Comparison of ENCODE assay signal across 8 cellular contexts in the genomic region with DNA sequence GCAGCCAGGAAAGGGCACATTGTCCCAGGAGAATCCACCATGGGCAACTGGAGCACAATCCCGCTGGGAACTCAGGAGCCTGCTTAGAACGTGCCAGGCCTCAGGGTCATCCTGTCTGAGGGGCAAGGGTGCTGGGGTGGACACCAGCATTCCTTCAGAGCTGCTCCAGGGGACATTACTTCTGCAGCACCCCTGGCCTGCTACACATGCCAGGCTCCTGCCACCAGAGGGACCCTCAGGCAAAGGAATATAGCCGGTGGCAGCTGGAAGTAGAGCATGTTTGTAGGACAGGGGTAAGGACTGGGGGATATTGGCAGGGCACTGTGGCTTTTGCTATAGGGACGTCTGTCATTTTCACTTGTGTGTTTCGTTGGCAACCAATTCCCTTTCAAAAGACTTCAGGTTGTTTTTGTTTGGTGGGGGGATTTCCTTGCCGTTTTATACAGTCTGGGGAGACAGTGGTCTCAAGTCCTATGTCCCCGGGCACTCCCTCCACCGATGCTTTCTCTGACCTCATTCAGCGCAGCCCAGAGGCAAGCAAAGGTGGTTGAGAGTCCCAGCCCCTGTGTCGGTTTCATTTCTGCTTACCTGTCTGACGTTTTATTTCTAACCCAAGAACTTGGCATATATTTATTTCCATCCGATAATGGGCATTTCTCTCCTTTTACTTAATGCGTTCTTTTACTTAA.
DNase-seq lines count a peak whose midpoint lies in the region; ATAC-seq and TF ChIP-seq lines count a peak whose summit lies in the region.

No MANE protein-coding gene starts in this region.

- peaks cover 18% of the 10 kb centered on the region for H3K9me3 Mint-ChIP-seq in activated CD4-positive, alpha-beta T cell treated with anti-CD3 and anti-CD28 coated beads, Interleukin-2, amount 10 ng/mL, durations not matched to agents 24 days and 14 days

- no peak overlapping the region for H3K27ac Mint-ChIP-seq in activated CD4-positive, alpha-beta T cell treated with anti-CD3 and anti-CD28 coated beads, Interleukin-2, amount 10 ng/mL, durations not matched to agents 24 days and 14 days

- H3K4me3 ChIP-seq in fibroblast of mammary gland (ENCODE audit: control insufficient read depth, low read depth, low read length), result no peak overlapping the region

- peaks cover 8% of the 10 kb centered on the region for H3K4me1 Mint-ChIP-seq in activated CD4-positive, alpha-beta T cell treated with anti-CD3 and anti-CD28 coated beads, Interleukin-2, amount 10 ng/mL, durations not matched to agents 24 days and 14 days

- no peak for ATAC-seq in HG03520 (IDR thresholded peaks at IDR 0.05; ENCODE audit: unreplicated experiment)

- peaks cover 17% of the 10 kb centered on the region for H3K36me3 Mint-ChIP-seq in activated CD4-positive, alpha-beta T cell treated with anti-CD3 and anti-CD28 coated beads, Interleukin-2, amount 10 ng/mL, durations not matched to agents 24 days and 14 days (ENCODE audit: low read depth)

- DNase-seq in Daoy (ENCODE audit: low read depth) (peak; percentile 23), LoVo (ENCODE audit: low spot score) (peak; percentile 16), fibroblast of mammary gland (ENCODE audit: low read depth) (no peak), pons (ENCODE audit: low spot score) (peak; percentile 41), GM19240 (ENCODE audit: insufficient read length, low spot score) (no peak), AG08395 (ENCODE audit: low spot score) (no peak)
- peak; percentile 86 for DNase-seq in activated CD4-positive, alpha-beta T cell treated with anti-CD3 and anti-CD28 coated beads, Interleukin-2, amount 10 ng/mL, durations not matched to agents 24 days and 14 days

- peak; percentile 15 for TF ChIP-seq CTCF in fibroblast of mammary gland (conservative IDR thresholded peaks at IDR 0.05; ENCODE audit: control insufficient read depth, insufficient read depth, low read depth, low read length)

- no peak overlapping the region for H3K4me3 Mint-ChIP-seq in activated CD4-positive, alpha-beta T cell treated with anti-CD3 and anti-CD28 coated beads, Interleukin-2, amount 10 ng/mL, durations not matched to agents 24 days and 14 days

- intact Hi-C loops in activated CD4-positive, alpha-beta T cell treated with anti-CD3 and anti-CD28 coated beads, Interleukin-2, amount 10 ng/mL, durations not matched to agents 24 days and 14 days (cut with micrococcal nuclease), result loop anchor here (1.0 kb wide), 1 partner anchor 24 kb away; no protein-coding TSS in a partner anchor

- peaks cover 11% of the 10 kb centered on the region for H3K27me3 Mint-ChIP-seq in activated CD4-positive, alpha-beta T cell treated with anti-CD3 and anti-CD28 coated beads, Interleukin-2, amount 10 ng/mL, durations not matched to agents 24 days and 14 days

Comparison
In these comparisons a context has a peak if more than half of its experiments do, and no peak if none do; other contexts are left out.
1. DNase-seq: peak in Daoy (single experiment), LoVo (single experiment), activated CD4-positive, alpha-beta T cell treated with anti-CD3 and anti-CD28 coated beads, Interleukin-2, amount 10 ng/mL, durations not matched to agents 24 days and 14 days (single experiment) and pons (single experiment); none in fibroblast of mammary gland (single experiment), GM19240 (single experiment) and AG08395 (single experiment).